Comparison of ENCODE assay signal across 8 cellular contexts in the genomic region with DNA sequence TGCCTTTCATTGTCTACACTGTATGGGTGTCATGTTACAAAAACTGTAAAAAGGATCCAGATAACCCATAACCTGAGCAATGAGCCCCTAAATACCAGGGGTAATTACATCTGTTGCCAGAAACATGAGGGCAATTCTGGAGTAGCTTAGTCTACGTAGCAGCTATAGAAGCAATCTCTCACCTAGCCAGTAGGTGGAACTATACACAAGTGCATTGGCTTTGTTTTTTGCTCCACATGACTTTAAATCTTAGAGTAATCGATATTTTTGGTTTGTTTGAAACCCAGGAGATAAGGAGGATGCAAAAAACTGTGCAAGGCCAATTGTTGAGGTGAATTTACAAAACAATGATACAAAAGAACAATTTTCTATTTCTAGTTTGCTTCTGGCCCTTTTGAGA. TPM values are rescaled to one million over a fixed set of nuclear protein-coding genes. Genes with fewer than 3 reads are reported as not detected.
DNase-seq lines count a peak whose midpoint lies in the region; ATAC-seq and TF ChIP-seq lines count a peak whose summit lies in the region.

No MANE protein-coding gene starts in this region.

- 57% methylated on average over 1 of the region's 2 CpGs; no CpG with 5 or more reads in 1 of the 2 experiments for WGBS in endodermal cell (ENCODE audit: insufficient coverage in 1 of 2, insufficient read length in 1 of 2), 2 experiments

- peak; percentile 53 for TF ChIP-seq CTCF in HFF-Myc (IDR thresholded peaks at IDR 0.05; ENCODE audit: low read depth, low read length, missing control alignments)
- peak; percentile 88 for TF ChIP-seq CTCF in endodermal cell (conservative IDR thresholded peaks at IDR 0.05)
- peak; percentile 75 for TF ChIP-seq CTCF in neural crest cell (conservative IDR thresholded peaks at IDR 0.05)

- H3K27me3 ChIP-seq in NT2/D1 (ENCODE audit: insufficient read depth, insufficient read length) (no peaks in the 10 kb centered on the region), endodermal cell (ENCODE audit: control insufficient read depth, insufficient read depth, low read length, poor library complexity, severe bottlenecking) (no peaks in the 10 kb centered on the region)

- no peak for ATAC-seq in HG03565 (IDR thresholded peaks at IDR 0.05; ENCODE audit: unreplicated experiment)

- H3K9me3 Mint-ChIP-seq in endodermal cell, result peaks cover 22% of the 10 kb centered on the region
- H3K9me3 Mint-ChIP-seq in neural crest cell, result no peaks in the 10 kb centered on the region
- no peaks in the 10 kb centered on the region for H3K9me3 Mint-ChIP-seq in T-helper 2 cell treated with Interferon-gamma antibody and Interleukin-4, amounts not matched to agents 5 μg/mL and 100 μg/mL, for 36 hours

- H3K4me1 Mint-ChIP-seq in endodermal cell, result no peaks in the 10 kb centered on the region
- H3K4me1 Mint-ChIP-seq in neural crest cell, result peaks cover 9% of the 10 kb centered on the region
- peaks cover 3% of the 10 kb centered on the region for H3K4me1 Mint-ChIP-seq in T-helper 2 cell treated with Interferon-gamma antibody and Interleukin-4, amounts not matched to agents 5 μg/mL and 100 μg/mL, for 36 hours (ENCODE audit: low read depth)

- DNase-seq in SHP77 (lab: John Stamatoyannopoulos, UW), result peak; percentile 20 to 39
- no peak for DNase-seq in SHP77 treated with DMSO at 0.1 percent for 48 hours (lab: John Stamatoyannopoulos, UW)
- DNase-seq in HFF-Myc (ENCODE audit: extremely low read depth, low read depth), result no peak
- DNase-seq in NT2/D1 (ENCODE audit: low read depth, low spot score), result peak; percentile 44
- no peak for DNase-seq in endodermal cell
- DNase-seq in neural crest cell (ENCODE audit: low read depth, low spot score), result no peak
- DNase-seq in T-helper 2 cell treated with Interferon-gamma antibody and Interleukin-4, amounts not matched to agents 5 μg/mL and 100 μg/mL, for 36 hours (ENCODE audit: low spot score), result no peak

- H3K4me3 Mint-ChIP-seq in endodermal cell, result no peak overlapping the region
- no peak overlapping the region for H3K4me3 Mint-ChIP-seq in neural crest cell
- H3K4me3 Mint-ChIP-seq in T-helper 2 cell treated with Interferon-gamma antibody and Interleukin-4, amounts not matched to agents 5 μg/mL and 100 μg/mL, for 36 hours, result no peak overlapping the region

- H3K27me3 Mint-ChIP-seq in endodermal cell (ENCODE audit: insufficient read depth) (no peaks in the 10 kb centered on the region), neural crest cell (ENCODE audit: low read depth) (no peaks in the 10 kb centered on the region)
- H3K27me3 Mint-ChIP-seq in T-helper 2 cell treated with Interferon-gamma antibody and Interleukin-4, amounts not matched to agents 5 μg/mL and 100 μg/mL, for 36 hours (ENCODE audit: low read depth), result no peaks in the 10 kb centered on the region

- peaks cover 13% of the 10 kb centered on the region for H3K36me3 Mint-ChIP-seq in endodermal cell (ENCODE audit: low read depth)
- peaks cover 10% of the 10 kb centered on the region for H3K36me3 Mint-ChIP-seq in neural crest cell (ENCODE audit: low read depth)
- H3K36me3 Mint-ChIP-seq in T-helper 2 cell treated with Interferon-gamma antibody and Interleukin-4, amounts not matched to agents 5 μg/mL and 100 μg/mL, for 36 hours (ENCODE audit: low read depth), result peaks cover 6% of the 10 kb centered on the region

- H3K9me3 ChIP-seq in NT2/D1 (ENCODE audit: insufficient read depth, low read length), result no peaks in the 10 kb centered on the region
- no peaks in the 10 kb centered on the region for H3K9me3 ChIP-seq in endodermal cell (ENCODE audit: control insufficient read depth, low read length)

- H3K27ac Mint-ChIP-seq in endodermal cell, result no peak overlapping the region
- no peak overlapping the region for H3K27ac Mint-ChIP-seq in neural crest cell (ENCODE audit: unreplicated experiment)
- H3K27ac Mint-ChIP-seq in T-helper 2 cell treated with Interferon-gamma antibody and Interleukin-4, amounts not matched to agents 5 μg/mL and 100 μg/mL, for 36 hours, result no peak overlapping the region

- H3K27ac ChIP-seq in endodermal cell (ENCODE audit: low read depth, low read length), result no peak overlapping the region

- H3K4me1 ChIP-seq in NT2/D1 (ENCODE audit: insufficient read depth, insufficient read length) (no peaks in the 10 kb centered on the region), endodermal cell (ENCODE audit: control insufficient read depth, insufficient read depth, low read length) (no peaks in the 10 kb centered on the region)

- H3K36me3 ChIP-seq in NT2/D1 (ENCODE audit: insufficient read depth, insufficient read length, low read length), result peaks cover 8% of the 10 kb centered on the region
- H3K36me3 ChIP-seq in endodermal cell (ENCODE audit: control insufficient read depth, insufficient read depth, low read length), result peaks cover 13% of the 10 kb centered on the region

- H3K4me3 ChIP-seq in HFF-Myc (replicated peaks; ENCODE audit: low read depth, low read length), result no peak overlapping the region
- H3K4me3 ChIP-seq in NT2/D1 (ENCODE audit: insufficient read length, low read depth), result no peak overlapping the region
- no peak overlapping the region for H3K4me3 ChIP-seq in endodermal cell (ENCODE audit: low read length)

- H3K9ac ChIP-seq in NT2/D1 (ENCODE audit: insufficient read length, low read depth) (no peak overlapping the region), endodermal cell (ENCODE audit: extremely low read depth, low read length, poor library complexity, severe bottlenecking) (no peak overlapping the region)

RNA-seq across cellular contexts. Expression of a gene that starts 57.5 kb away (rescaled TPM):
- total RNA-seq in endodermal cell, result not detected
- not detected for polyA plus RNA-seq in endodermal cell (2013, experiment 1 of 2)
- not detected for polyA plus RNA-seq in endodermal cell (2013, experiment 2 of 2)
- total RNA-seq in neural crest cell, result not detected in 2 replicates

Comparison
In these comparisons a context has a peak if more than half of its experiments do, and no peak if none do; other contexts are left out.
1. DNase-seq: peak in SHP77 (2 of 2) and NT2/D1 (single experiment); none in SHP77 treated with DMSO at 0.1 percent for 48 hours (single experiment), HFF-Myc (single experiment), endodermal cell (single experiment), neural crest cell (single experiment) and T-helper 2 cell treated with Interferon-gamma antibody and Interleukin-4, amounts not matched to agents 5 μg/mL and 100 μg/mL, for 36 hours (single experiment).
2. Peak in every context shown above with its lines, with median percentiles within 50 percentile points of each other: CTCF ChIP-seq.